In genomic region chr9:77587851-77588250, GRCh38 we compare ENCODE assay signal across 21 cellular contexts.
DNase-seq lines count a peak whose midpoint lies in the region; ATAC-seq, FAIRE-seq and TF ChIP-seq lines count a peak whose summit lies in the region.
"Had no signal": no experiment of that assay in that cellular context is flagged by ENCODE, and none has a peak within 500 bp of the region (broad histone marks: within the 10 kb centered on the region; RNA-seq: fewer than 3 reads in every experiment).

No MANE protein-coding gene starts in this region.

- peak overlapping the region; percentile 33 for H3K27ac ChIP-seq in left ventricle myocardium inferior (replicated peaks)
- peak overlapping the region; percentile 53 for H3K27ac ChIP-seq in lower lobe of right lung
- H3K27ac ChIP-seq: HL-60, neutrophil, RWPE1, testis had no signal

- no peak for TF ChIP-seq POLR2A in lower leg skin (IDR thresholded peaks at IDR 0.05)

- H3K4me1 ChIP-seq in left ventricle myocardium inferior: peaks cover 31% of the 10 kb centered on the region
- peaks cover 18% of the 10 kb centered on the region for H3K4me1 ChIP-seq in adipocyte (ENCODE audit: control insufficient read depth, insufficient read depth, low read length)
- peaks cover 34% of the 10 kb centered on the region for H3K4me1 ChIP-seq in lower lobe of right lung

- H3K27me3 ChIP-seq in left ventricle myocardium inferior (ENCODE audit: low read depth) (no peaks in the 10 kb centered on the region), adipocyte (replicated peaks; ENCODE audit: control insufficient read depth, insufficient read depth, low read length) (no peaks in the 10 kb centered on the region), lower lobe of right lung (ENCODE audit: low read depth) (no peaks in the 10 kb centered on the region)
- H3K27me3 ChIP-seq: neutrophil, testis had no signal

- no peak for DNase-seq in left ventricle myocardium inferior
- no peak for DNase-seq in Right ventricle myocardium inferior (ENCODE audit: missing footprints)
- DNase-seq in adipocyte (ENCODE audit: low read depth): no peak
- no peak for DNase-seq in lower lobe of right lung
- no peak for DNase-seq in lower leg skin (ENCODE audit: low spot score in 2 of 2)
- DNase-seq in frontal cortex (ENCODE audit: low spot score in 2 of 2): no peak
- DNase-seq in T-helper 1 cell: no peak
- DNase-seq: activated B cell treated with CpG ODN at 0.5 μM for 24 hours; activated CD8-positive, alpha-beta memory T cell treated with anti-CD3 and anti-CD28 coated beads for 24 hours; NCI-H2029; NCI-H446; NK-92 treated with Interleukin-12 subunit alpha and Interleukin-12 subunit beta, amount 100 ng/mL, for 24 hours; stimulated activated CD4-positive, alpha-beta T cell treated with anti-CD3 and anti-CD28 coated beads, Interleukin-15, amount 100 ng/mL, for 24 hours; T-cell; testis had no signal

- intact Hi-C loops in left ventricle myocardium inferior (cut with micrococcal nuclease): no loop called here
- intact Hi-C loops in Right ventricle myocardium inferior (cut with DNase I): no loop called here
- intact Hi-C loops in lower lobe of right lung (cut with DNase I): no loop called here
- intact Hi-C loops in lower leg skin (cut with DNase I; ENCODE audit: low total_unique reads): no loop called here

- 63 to 70% methylated on average over 2 of the region's 2 CpGs for WGBS in lower leg skin, 2 donors

- H3K9ac ChIP-seq in adipocyte (ENCODE audit: low read length): peak overlapping the region; percentile 60

- no peaks in the 10 kb centered on the region for H3K9me3 ChIP-seq in left ventricle myocardium inferior (replicated peaks)
- no peaks in the 10 kb centered on the region for H3K9me3 ChIP-seq in adipocyte (ENCODE audit: control insufficient read depth, low read length)
- H3K9me3 ChIP-seq in lower lobe of right lung: no peaks in the 10 kb centered on the region
- H3K9me3 ChIP-seq: neutrophil, testis had no signal

- TF ChIP-seq CTCF in left ventricle myocardium inferior (IDR thresholded peaks at IDR 0.05; ENCODE audit: borderline replicate concordance): no peak
- TF ChIP-seq CTCF in lower lobe of right lung (IDR thresholded peaks at IDR 0.05): no peak
- no peak for TF ChIP-seq CTCF in lower leg skin (IDR thresholded peaks at IDR 0.05)

- H3K4me3 ChIP-seq in left ventricle myocardium inferior: no peak overlapping the region
- peak overlapping the region; percentile 59 for H3K4me3 ChIP-seq in adipocyte (ENCODE audit: low read length)
- H3K4me3 ChIP-seq in lower lobe of right lung: no peak overlapping the region
- no peak overlapping the region for H3K4me3 ChIP-seq in lower leg skin (ENCODE audit: low read depth, poor library complexity, severe bottlenecking)
- H3K4me3 ChIP-seq: testis had no signal

- no peak for ATAC-seq in Right ventricle myocardium inferior
- no peak for ATAC-seq in lower lobe of right lung
- no peak for ATAC-seq in HG03457 (IDR thresholded peaks at IDR 0.05; ENCODE audit: unreplicated experiment)
- ATAC-seq: stimulated activated effector memory CD8-positive, alpha-beta T cell treated with anti-CD3 and anti-CD28 coated beads, Interleukin-12 subunit alpha, Interleukin-12 subunit beta, amount 100 ng/mL, for 72 hours; T-cell had no signal

- FAIRE-seq in frontal cortex (lab: Jason Lieb, UNC): no peak
- FAIRE-seq: A204.1 had no signal

- H3K36me3 ChIP-seq in left ventricle myocardium inferior: no peaks in the 10 kb centered on the region
- H3K36me3 ChIP-seq in adipocyte (ENCODE audit: control insufficient read depth, insufficient read depth, low read length, severe bottlenecking): no peaks in the 10 kb centered on the region
- no peaks in the 10 kb centered on the region for H3K36me3 ChIP-seq in lower lobe of right lung
- H3K36me3 ChIP-seq: neutrophil had no signal
